ENCODE assay signal across 20 cellular contexts in the genomic region with DNA sequence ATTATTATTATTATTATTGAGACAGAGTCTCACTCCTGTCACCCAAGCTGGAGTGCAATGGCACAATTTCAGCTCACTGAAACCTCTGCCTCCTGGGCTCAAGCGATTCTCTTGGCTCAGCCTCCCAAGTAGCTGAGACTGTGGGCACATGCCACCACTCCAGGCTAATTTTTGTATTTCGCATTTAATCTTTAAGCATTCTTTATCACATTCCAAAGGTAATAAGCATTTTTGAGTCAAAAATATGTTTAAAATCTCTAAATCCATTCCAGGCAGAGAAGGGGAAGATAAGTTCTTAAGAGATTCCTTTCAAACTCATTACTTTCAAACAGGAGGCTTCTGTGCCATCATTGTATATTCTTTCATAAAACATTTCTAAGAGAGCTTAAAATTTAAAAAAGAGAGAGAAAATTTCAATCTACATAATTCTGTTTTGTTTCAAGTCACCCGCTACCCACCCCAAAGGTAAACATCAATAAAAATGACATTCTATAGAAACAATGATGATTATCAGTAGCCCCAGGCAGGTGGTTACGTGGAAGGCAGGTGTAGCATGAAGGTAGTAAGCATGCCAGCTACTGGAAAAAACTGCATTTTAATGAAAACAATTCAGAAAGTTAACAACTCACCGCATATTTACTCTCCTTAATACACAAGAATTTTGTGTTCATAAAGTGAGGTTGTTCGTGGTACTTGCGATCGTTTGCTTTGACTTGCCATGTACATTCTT.
DNase-seq lines count a peak whose midpoint lies in the region; ATAC-seq and TF ChIP-seq lines count a peak whose summit lies in the region.
"Had no signal": no experiment of that assay in that cellular context is flagged by ENCODE, and none has a peak within 500 bp of the region (broad histone marks: within the 10 kb centered on the region; RNA-seq: fewer than 3 reads in every experiment).

No MANE protein-coding gene starts in this region.

- no peak overlapping the region for H2BK5ac ChIP-seq in mesenchymal stem cell (ENCODE audit: low read depth, low read length, poor library complexity, severe bottlenecking)

- H3K4me3 ChIP-seq in mucosa of descending colon: no peak overlapping the region
- H3K4me3 ChIP-seq in mesenchymal stem cell (ENCODE audit: insufficient read depth in 1 of 2, low read depth in 1 of 2, low read length in 2 of 2): no peak overlapping the region
- no peak overlapping the region for H3K4me3 ChIP-seq in endodermal cell (ENCODE audit: low read length)
- H3K4me3 ChIP-seq: gastroesophageal sphincter, pancreas, sigmoid colon had no signal

- H3K4me2 ChIP-seq in mesenchymal stem cell (ENCODE audit: low read length, poor library complexity, severe bottlenecking): no peak overlapping the region
- H3K4me2 ChIP-seq: KMS-11 had no signal

- peak; percentile 61 for DNase-seq in COR-L47 (lab: John Stamatoyannopoulos, UW)
- peak; percentile 94 for DNase-seq in NCI-H1105 treated with DMSO at 0.1 percent for 48 hours (lab: John Stamatoyannopoulos, UW)
- DNase-seq in NCI-H748 treated with DMSO at 0.1 percent for 48 hours (lab: John Stamatoyannopoulos, UW): peak; percentile 96
- DNase-seq in mucosa of descending colon: no peak
- no peak for DNase-seq in mesenchymal stem cell
- DNase-seq in endodermal cell: no peak
- DNase-seq in left lobe of liver (ENCODE audit: low spot score): no peak
- DNase-seq: activated naive CD4-positive, alpha-beta T cell treated with anti-CD3 and anti-CD28 coated beads for 36 hours; activated T-cell treated with anti-CD3 and anti-CD28 coated beads, Interleukin-2, amount 50 U/mL, for 24 hours; CD4-positive, CD25-positive, alpha-beta regulatory T cell; central memory CD4-positive, alpha-beta T cell; erythroblast; natural killer cell; NCI-H1048; NCI-H226; pancreas; sigmoid colon had no signal

- no peaks in the 10 kb centered on the region for H3K36me3 ChIP-seq in mucosa of descending colon (ENCODE audit: low read depth)
- H3K36me3 ChIP-seq in mesenchymal stem cell (ENCODE audit: control insufficient read depth in 1 of 2, insufficient read depth in 2 of 2, low read depth in 1 of 2, low read length in 2 of 2): peaks cover 0 to 41% of the 10 kb centered on the region in 2 experiments
- H3K36me3 ChIP-seq in endodermal cell (ENCODE audit: control insufficient read depth, insufficient read depth, low read length): no peaks in the 10 kb centered on the region
- H3K36me3 ChIP-seq: sigmoid colon had no signal

- no peak overlapping the region for H2AK5ac ChIP-seq in mesenchymal stem cell (ENCODE audit: low read length, severe bottlenecking)

- no peak overlapping the region for H3K27ac ChIP-seq in mesenchymal stem cell (ENCODE audit: low read length, poor library complexity, severe bottlenecking)
- H3K27ac ChIP-seq in endodermal cell (ENCODE audit: low read depth, low read length): no peak overlapping the region
- H3K27ac ChIP-seq: gastroesophageal sphincter, KMS-11, pancreas, sigmoid colon had no signal

- no peak overlapping the region for H3K4me3 Mint-ChIP-seq in endodermal cell
- H3K4me3 Mint-ChIP-seq: activated naive CD4-positive, alpha-beta T cell treated with anti-CD3 and anti-CD28 coated beads for 36 hours; activated T-cell treated with anti-CD3 and anti-CD28 coated beads, Interleukin-2, amount 50 U/mL, for 24 hours; natural killer cell had no signal

- peaks cover 26% of the 10 kb centered on the region for H3K36me3 Mint-ChIP-seq in endodermal cell (ENCODE audit: low read depth)
- H3K36me3 Mint-ChIP-seq: natural killer cell had no signal

- H3K27me3 ChIP-seq in mesenchymal stem cell (ENCODE audit: control insufficient read depth in 1 of 2, insufficient read depth in 1 of 2, low read length in 2 of 2): no peaks in the 10 kb centered on the region
- H3K27me3 ChIP-seq in endodermal cell (ENCODE audit: control insufficient read depth, insufficient read depth, low read length, poor library complexity, severe bottlenecking): no peaks in the 10 kb centered on the region
- H3K27me3 ChIP-seq: gastroesophageal sphincter, pancreas, sigmoid colon had no signal

- no peaks in the 10 kb centered on the region for H3K9me3 Mint-ChIP-seq in endodermal cell

- peaks cover 8% of the 10 kb centered on the region for H3K4me1 Mint-ChIP-seq in endodermal cell

- H3K27ac Mint-ChIP-seq in endodermal cell: no peak overlapping the region
- H3K27ac Mint-ChIP-seq: activated naive CD4-positive, alpha-beta T cell treated with anti-CD3 and anti-CD28 coated beads for 36 hours; activated T-cell treated with anti-CD3 and anti-CD28 coated beads, Interleukin-2, amount 50 U/mL, for 24 hours; CD4-positive, CD25-positive, alpha-beta regulatory T cell; natural killer cell had no signal

- H2BK120ac ChIP-seq in mesenchymal stem cell (ENCODE audit: low read depth, low read length): no peak overlapping the region

- no peak overlapping the region for H2AFZ ChIP-seq in mesenchymal stem cell (ENCODE audit: low read depth, low read length)

- no peaks in the 10 kb centered on the region for H3K9me3 ChIP-seq in mucosa of descending colon
- no peaks in the 10 kb centered on the region for H3K9me3 ChIP-seq in mesenchymal stem cell (ENCODE audit: control insufficient read depth, low read length)
- no peaks in the 10 kb centered on the region for H3K9me3 ChIP-seq in endodermal cell (ENCODE audit: control insufficient read depth, low read length)
- H3K9me3 ChIP-seq: gastroesophageal sphincter, pancreas, sigmoid colon had no signal

- H3K4ac ChIP-seq in mesenchymal stem cell (ENCODE audit: low read depth in 1 of 2, low read length in 2 of 2): no peak overlapping the region

- TF ChIP-seq CTCF in mucosa of descending colon (IDR thresholded peaks at IDR 0.05) (no peak), endodermal cell (conservative IDR thresholded peaks at IDR 0.05) (no peak)

- peaks cover 17% of the 10 kb centered on the region for H3K4me1 ChIP-seq in mucosa of descending colon (ENCODE audit: low read depth)
- no peaks in the 10 kb centered on the region for H3K4me1 ChIP-seq in mesenchymal stem cell (ENCODE audit: control insufficient read depth, insufficient read depth, low read depth, low read length)
- no peaks in the 10 kb centered on the region for H3K4me1 ChIP-seq in endodermal cell (ENCODE audit: control insufficient read depth, insufficient read depth, low read length)

- intact Hi-C loops in mucosa of descending colon (cut with DNase I, micrococcal nuclease): no loop called here

- no peak overlapping the region for H2BK12ac ChIP-seq in mesenchymal stem cell (ENCODE audit: low read length in 2 of 2)

- peak; percentile 61 for ATAC-seq in mucosa of descending colon
- ATAC-seq in left lobe of liver: no peak
- ATAC-seq: activated CD4-positive, CD25-positive, alpha-beta regulatory T cell treated with anti-CD3 and anti-CD28 coated beads, Interleukin-2, amount 50 U/mL, for 24 hours; gastroesophageal sphincter; natural killer cell; pancreas had no signal

- H3K14ac ChIP-seq in mesenchymal stem cell (ENCODE audit: low read length in 2 of 2): no peak overlapping the region

- no peak overlapping the region for H3K23ac ChIP-seq in mesenchymal stem cell (ENCODE audit: low read length in 2 of 2)

- no peak overlapping the region for H2BK15ac ChIP-seq in mesenchymal stem cell (ENCODE audit: low read depth, poor library complexity, severe bottlenecking)

- WGBS in mesenchymal stem cell: 99% methylated on average over 4 of the region's 8 CpGs
- WGBS in endodermal cell (ENCODE audit: insufficient coverage in 1 of 2, insufficient read length in 1 of 2), 2 experiments: 96 to 100% methylated on average over 2 to 7 of the region's 8 CpGs

- H3K79me1 ChIP-seq in mesenchymal stem cell (replicated peaks; ENCODE audit: low read length, poor library complexity, severe bottlenecking): peaks cover 18% of the 10 kb centered on the region

- H4K8ac ChIP-seq in mesenchymal stem cell (ENCODE audit: low read length): no peak overlapping the region

- H3K27me3 Mint-ChIP-seq in endodermal cell (ENCODE audit: insufficient read depth): no peaks in the 10 kb centered on the region
- H3K27me3 Mint-ChIP-seq: activated T-cell treated with anti-CD3 and anti-CD28 coated beads, Interleukin-2, amount 50 U/mL, for 24 hours; CD4-positive, CD25-positive, alpha-beta regulatory T cell had no signal

- H3K9ac ChIP-seq in mesenchymal stem cell (ENCODE audit: low read length) (no peak overlapping the region), endodermal cell (ENCODE audit: extremely low read depth, low read length, poor library complexity, severe bottlenecking) (no peak overlapping the region)
- H3K9ac ChIP-seq: KMS-11 had no signal

- H4K91ac ChIP-seq in mesenchymal stem cell (ENCODE audit: low read length): no peak overlapping the region

- no peak overlapping the region for H3K18ac ChIP-seq in mesenchymal stem cell (ENCODE audit: low read depth in 1 of 2, low read length in 2 of 2)

Comparison
In these comparisons a context has a peak if more than half of its experiments do, and no peak if none do; other contexts are left out.
1. DNase-seq: peak in COR-L47 (single experiment), NCI-H1105 treated with DMSO at 0.1 percent for 48 hours (single experiment) and NCI-H748 treated with DMSO at 0.1 percent for 48 hours (single experiment); none in mucosa of descending colon (0 of 3), mesenchymal stem cell (single experiment), endodermal cell (single experiment) and left lobe of liver (single experiment).